In the genomic region with DNA sequence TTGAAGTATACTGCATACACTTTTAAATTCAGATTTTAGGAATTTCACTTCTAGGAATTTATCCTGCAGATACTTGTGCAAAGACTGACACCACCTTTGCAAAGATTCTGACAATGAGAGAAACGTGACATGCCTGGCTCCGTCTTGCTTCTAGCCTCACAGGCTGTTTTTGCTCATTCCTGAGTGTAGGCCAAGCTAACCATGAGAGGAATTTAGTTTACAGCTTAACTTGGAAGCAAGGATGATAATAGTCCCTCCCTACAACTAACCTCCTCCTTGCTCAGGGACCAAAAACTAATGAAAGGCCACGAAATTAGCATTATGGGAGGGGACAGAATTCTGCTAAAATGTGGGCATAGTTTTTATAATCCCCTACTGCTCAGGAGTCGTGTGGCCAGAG, we compare ENCODE assay signal across 23 cellular contexts.
"Had no signal": no experiment of that assay in that cellular context is flagged by ENCODE, and none has a peak within 500 bp of the region (broad histone marks: within the 10 kb centered on the region; RNA-seq: fewer than 3 reads in every experiment).

No MANE protein-coding gene starts in this region.

- H3K4me3 Mint-ChIP-seq: activated CD4-positive, alpha-beta memory T cell treated with anti-CD3 and anti-CD28 coated beads for 36 hours; activated naive CD4-positive, alpha-beta T cell treated with anti-CD3 and anti-CD28 coated beads, Interleukin-2, amount 10 ng/mL, durations not matched to agents 7 days and 5 days; effector memory CD8-positive, alpha-beta T cell; naive thymus-derived CD4-positive, alpha-beta T cell; neural crest cell; stimulated activated effector memory CD8-positive, alpha-beta T cell treated with anti-CD3 and anti-CD28 coated beads, Interleukin-12 subunit alpha, Interleukin-12 subunit beta, amount 100 ng/mL, for 72 hours had no signal

- ATAC-seq: body of pancreas; effector memory CD8-positive, alpha-beta T cell; left lobe of liver; naive thymus-derived CD4-positive, alpha-beta T cell; right lobe of liver; stimulated activated effector memory CD8-positive, alpha-beta T cell treated with anti-CD3 and anti-CD28 coated beads, Interleukin-12 subunit alpha, Interleukin-12 subunit beta, amount 100 ng/mL, for 72 hours had no signal

- H3K27me3 ChIP-seq: body of pancreas, cardiac muscle cell, esophagus muscularis mucosa, right lobe of liver, testis had no signal

- H3K9me3 Mint-ChIP-seq: effector memory CD8-positive, alpha-beta T cell had no signal

- H3K27ac ChIP-seq: body of pancreas, cardiac muscle cell, esophagus muscularis mucosa, right lobe of liver, skin epidermis, testis had no signal

- DNase-seq: activated CD4-positive, alpha-beta memory T cell treated with anti-CD3 and anti-CD28 coated beads for 36 hours; activated CD4-positive, alpha-beta T cell treated with anti-CD3 and anti-CD28 coated beads for 48 hours; activated effector memory CD4-positive, alpha-beta T cell treated with Interleukin-2 at 50 U/mL for 16 hours; activated naive CD4-positive, alpha-beta T cell treated with anti-CD3 and anti-CD28 coated beads, Interleukin-2, amount 10 ng/mL, durations not matched to agents 7 days and 5 days; activated T-cell treated with anti-CD3 and anti-CD28 coated beads, Interleukin-2, amount 50 U/mL, for 48 hours; amygdala; body of pancreas; effector memory CD8-positive, alpha-beta T cell; foreskin fibroblast; kidney; naive thymus-derived CD4-positive, alpha-beta T cell; posterior cingulate gyrus; right lobe of liver; stimulated activated CD4-positive, alpha-beta T cell treated with anti-CD3 and anti-CD28 coated beads, Interleukin-2, amount 100 ng/mL, for 24 hours; T-helper 1 cell; testis; trophoblast cell had no signal

- H3K27ac Mint-ChIP-seq: activated CD4-positive, alpha-beta memory T cell treated with anti-CD3 and anti-CD28 coated beads for 36 hours; activated naive CD4-positive, alpha-beta T cell treated with anti-CD3 and anti-CD28 coated beads, Interleukin-2, amount 10 ng/mL, durations not matched to agents 7 days and 5 days; effector memory CD8-positive, alpha-beta T cell; naive thymus-derived CD4-positive, alpha-beta T cell; stimulated activated effector memory CD8-positive, alpha-beta T cell treated with anti-CD3 and anti-CD28 coated beads, Interleukin-12 subunit alpha, Interleukin-12 subunit beta, amount 100 ng/mL, for 72 hours had no signal

- H3K27me3 Mint-ChIP-seq: activated naive CD4-positive, alpha-beta T cell treated with anti-CD3 and anti-CD28 coated beads, Interleukin-2, amount 10 ng/mL, durations not matched to agents 7 days and 5 days had no signal

- H3K4me1 Mint-ChIP-seq: activated naive CD4-positive, alpha-beta T cell treated with anti-CD3 and anti-CD28 coated beads, Interleukin-2, amount 10 ng/mL, durations not matched to agents 7 days and 5 days; neural crest cell; stimulated activated effector memory CD8-positive, alpha-beta T cell treated with anti-CD3 and anti-CD28 coated beads, Interleukin-12 subunit alpha, Interleukin-12 subunit beta, amount 100 ng/mL, for 72 hours had no signal

- H3K4me3 ChIP-seq: body of pancreas, cardiac muscle cell, esophagus muscularis mucosa, right lobe of liver, skin epidermis, testis had no signal
